ENCODE assay signal across 1 cellular context in the genomic region with DNA sequence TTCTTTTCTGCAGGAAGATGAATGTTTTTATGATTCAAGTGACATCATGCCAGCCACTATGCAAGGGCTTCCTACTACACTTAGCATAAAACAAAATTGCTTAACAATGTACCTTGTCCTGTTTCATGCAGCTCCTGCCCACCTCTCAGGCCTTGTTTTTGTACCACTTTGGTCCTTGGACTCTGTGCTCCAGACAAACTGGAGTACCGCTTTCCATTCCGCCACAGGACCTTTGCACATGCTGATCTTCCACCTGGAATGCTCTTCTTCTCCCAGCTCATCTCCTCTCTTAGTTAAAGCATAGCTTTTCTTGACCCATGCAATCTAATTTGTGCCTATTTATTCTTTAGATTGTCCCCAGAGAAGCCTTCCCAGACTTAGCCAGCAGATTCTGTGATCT.
TF ChIP-seq lines count a peak whose summit lies in the region.

No MANE protein-coding gene starts in this region.

TF ChIP-seq in HepG2, 621 proteins besides CTCF, POLR2A, EP300 and RAD21 (continued from another document and continues in another):
- TF ChIP-seq, protein P1, sequence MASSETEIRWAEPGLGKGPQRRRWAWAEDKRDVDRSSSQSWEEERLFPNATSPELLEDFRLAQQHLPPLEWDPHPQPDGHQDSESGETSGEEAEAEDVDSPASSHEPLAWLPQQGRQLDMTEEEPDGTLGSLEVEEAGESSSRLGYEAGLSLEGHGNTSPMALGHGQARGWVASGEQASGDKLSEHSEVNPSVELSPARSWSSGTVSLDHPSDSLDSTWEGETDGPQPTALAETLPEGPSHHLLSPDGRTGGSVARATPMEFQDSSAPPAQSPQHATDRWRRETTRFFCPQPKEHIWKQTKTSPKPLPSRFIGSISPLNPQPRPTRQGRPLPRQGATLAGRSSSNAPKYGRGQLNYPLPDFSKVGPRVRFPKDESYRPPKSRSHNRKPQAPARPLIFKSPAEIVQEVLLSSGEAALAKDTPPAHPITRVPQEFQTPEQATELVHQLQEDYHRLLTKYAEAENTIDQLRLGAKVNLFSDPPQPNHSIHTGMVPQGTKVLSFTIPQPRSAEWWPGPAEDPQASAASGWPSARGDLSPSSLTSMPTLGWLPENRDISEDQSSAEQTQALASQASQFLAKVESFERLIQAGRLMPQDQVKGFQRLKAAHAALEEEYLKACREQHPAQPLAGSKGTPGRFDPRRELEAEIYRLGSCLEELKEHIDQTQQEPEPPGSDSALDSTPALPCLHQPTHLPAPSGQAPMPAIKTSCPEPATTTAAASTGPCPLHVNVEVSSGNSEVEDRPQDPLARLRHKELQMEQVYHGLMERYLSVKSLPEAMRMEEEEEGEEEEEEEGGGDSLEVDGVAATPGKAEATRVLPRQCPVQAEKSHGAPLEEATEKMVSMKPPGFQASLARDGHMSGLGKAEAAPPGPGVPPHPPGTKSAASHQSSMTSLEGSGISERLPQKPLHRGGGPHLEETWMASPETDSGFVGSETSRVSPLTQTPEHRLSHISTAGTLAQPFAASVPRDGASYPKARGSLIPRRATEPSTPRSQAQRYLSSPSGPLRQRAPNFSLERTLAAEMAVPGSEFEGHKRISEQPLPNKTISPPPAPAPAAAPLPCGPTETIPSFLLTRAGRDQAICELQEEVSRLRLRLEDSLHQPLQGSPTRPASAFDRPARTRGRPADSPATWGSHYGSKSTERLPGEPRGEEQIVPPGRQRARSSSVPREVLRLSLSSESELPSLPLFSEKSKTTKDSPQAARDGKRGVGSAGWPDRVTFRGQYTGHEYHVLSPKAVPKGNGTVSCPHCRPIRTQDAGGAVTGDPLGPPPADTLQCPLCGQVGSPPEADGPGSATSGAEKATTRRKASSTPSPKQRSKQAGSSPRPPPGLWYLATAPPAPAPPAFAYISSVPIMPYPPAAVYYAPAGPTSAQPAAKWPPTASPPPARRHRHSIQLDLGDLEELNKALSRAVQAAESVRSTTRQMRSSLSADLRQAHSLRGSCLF (CRISPR knock-in tag; IDR thresholded peaks at IDR 0.05; ENCODE audit: borderline replicate concordance) = no peak
- TF ChIP-seq, protein P2, sequence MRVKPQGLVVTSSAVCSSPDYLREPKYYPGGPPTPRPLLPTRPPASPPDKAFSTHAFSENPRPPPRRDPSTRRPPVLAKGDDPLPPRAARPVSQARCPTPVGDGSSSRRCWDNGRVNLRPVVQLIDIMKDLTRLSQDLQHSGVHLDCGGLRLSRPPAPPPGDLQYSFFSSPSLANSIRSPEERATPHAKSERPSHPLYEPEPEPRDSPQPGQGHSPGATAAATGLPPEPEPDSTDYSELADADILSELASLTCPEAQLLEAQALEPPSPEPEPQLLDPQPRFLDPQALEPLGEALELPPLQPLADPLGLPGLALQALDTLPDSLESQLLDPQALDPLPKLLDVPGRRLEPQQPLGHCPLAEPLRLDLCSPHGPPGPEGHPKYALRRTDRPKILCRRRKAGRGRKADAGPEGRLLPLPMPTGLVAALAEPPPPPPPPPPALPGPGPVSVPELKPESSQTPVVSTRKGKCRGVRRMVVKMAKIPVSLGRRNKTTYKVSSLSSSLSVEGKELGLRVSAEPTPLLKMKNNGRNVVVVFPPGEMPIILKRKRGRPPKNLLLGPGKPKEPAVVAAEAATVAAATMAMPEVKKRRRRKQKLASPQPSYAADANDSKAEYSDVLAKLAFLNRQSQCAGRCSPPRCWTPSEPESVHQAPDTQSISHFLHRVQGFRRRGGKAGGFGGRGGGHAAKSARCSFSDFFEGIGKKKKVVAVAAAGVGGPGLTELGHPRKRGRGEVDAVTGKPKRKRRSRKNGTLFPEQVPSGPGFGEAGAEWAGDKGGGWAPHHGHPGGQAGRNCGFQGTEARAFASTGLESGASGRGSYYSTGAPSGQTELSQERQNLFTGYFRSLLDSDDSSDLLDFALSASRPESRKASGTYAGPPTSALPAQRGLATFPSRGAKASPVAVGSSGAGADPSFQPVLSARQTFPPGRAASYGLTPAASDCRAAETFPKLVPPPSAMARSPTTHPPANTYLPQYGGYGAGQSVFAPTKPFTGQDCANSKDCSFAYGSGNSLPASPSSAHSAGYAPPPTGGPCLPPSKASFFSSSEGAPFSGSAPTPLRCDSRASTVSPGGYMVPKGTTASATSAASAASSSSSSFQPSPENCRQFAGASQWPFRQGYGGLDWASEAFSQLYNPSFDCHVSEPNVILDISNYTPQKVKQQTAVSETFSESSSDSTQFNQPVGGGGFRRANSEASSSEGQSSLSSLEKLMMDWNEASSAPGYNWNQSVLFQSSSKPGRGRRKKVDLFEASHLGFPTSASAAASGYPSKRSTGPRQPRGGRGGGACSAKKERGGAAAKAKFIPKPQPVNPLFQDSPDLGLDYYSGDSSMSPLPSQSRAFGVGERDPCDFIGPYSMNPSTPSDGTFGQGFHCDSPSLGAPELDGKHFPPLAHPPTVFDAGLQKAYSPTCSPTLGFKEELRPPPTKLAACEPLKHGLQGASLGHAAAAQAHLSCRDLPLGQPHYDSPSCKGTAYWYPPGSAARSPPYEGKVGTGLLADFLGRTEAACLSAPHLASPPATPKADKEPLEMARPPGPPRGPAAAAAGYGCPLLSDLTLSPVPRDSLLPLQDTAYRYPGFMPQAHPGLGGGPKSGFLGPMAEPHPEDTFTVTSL (CRISPR knock-in tag; IDR thresholded peaks at IDR 0.05; ENCODE audit: borderline replicate concordance) = 0 out of 2 replicates have a peak, but pooled peaks have one; percentile 18
- TF ChIP-seq, protein P3, sequence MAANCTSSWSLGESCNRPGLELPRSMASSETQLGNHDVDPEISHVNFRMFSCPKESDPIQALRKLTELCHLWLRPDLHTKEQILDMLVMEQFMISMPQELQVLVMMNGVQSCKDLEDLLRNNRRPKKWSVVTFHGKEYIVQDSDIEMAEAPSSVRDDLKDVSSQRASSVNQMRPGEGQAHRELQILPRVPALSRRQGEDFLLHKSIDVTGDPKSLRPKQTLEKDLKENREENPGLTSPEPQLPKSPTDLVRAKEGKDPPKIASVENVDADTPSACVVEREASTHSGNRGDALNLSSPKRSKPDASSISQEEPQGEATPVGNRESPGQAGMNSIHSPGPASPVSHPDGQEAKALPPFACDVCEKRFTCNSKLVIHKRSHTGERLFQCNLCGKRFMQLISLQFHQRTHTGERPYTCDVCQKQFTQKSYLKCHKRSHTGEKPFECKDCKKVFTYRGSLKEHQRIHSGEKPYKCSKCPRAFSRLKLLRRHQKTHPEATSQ (CRISPR knock-in tag; IDR thresholded peaks at IDR 0.05; ENCODE audit: borderline replicate concordance) = no peak
- TF ChIP-seq ZBTB20 (CRISPR knock-in tag; IDR thresholded peaks at IDR 0.05; ENCODE audit: borderline replicate concordance, low read depth) = no peak
- TF ChIP-seq, protein P4, sequence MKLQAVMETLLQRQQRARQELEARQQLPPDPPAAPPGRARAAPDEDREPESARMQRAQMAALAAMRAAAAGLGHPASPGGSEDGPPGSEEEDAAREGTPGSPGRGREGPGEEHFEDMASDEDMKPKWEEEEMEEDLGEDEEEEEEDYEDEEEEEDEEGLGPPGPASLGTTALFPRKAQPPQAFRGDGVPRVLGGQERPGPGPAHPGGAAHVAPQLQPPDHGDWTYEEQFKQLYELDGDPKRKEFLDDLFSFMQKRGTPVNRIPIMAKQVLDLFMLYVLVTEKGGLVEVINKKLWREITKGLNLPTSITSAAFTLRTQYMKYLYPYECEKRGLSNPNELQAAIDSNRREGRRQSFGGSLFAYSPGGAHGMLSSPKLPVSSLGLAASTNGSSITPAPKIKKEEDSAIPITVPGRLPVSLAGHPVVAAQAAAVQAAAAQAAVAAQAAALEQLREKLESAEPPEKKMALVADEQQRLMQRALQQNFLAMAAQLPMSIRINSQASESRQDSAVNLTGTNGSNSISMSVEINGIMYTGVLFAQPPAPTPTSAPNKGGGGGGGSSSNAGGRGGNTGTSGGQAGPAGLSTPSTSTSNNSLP (IDR thresholded peaks at IDR 0.05; ENCODE audit: low read depth, low read length) = no peak
- TF ChIP-seq ZFP62 (CRISPR knock-in tag; IDR thresholded peaks at IDR 0.05) = no peak
- peak; percentile 85 for TF ChIP-seq RCOR2 (CRISPR knock-in tag; IDR thresholded peaks at IDR 0.05)
- no peak for TF ChIP-seq ZNF879 (CRISPR knock-in tag; IDR thresholded peaks at IDR 0.05)
- TF ChIP-seq, protein P5, sequence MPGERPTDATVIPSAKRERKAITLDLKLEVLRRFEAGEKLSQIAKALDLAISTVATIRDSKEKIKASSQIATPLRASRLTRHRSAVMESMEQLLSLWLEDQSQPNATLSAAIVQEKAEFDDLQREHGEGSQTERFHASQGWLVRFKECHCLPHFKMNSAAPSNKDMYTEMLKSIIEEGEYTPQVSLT (CRISPR knock-in tag; IDR thresholded peaks at IDR 0.05; ENCODE audit: borderline replicate concordance, low read depth) = no peak
- peak; percentile 87 for TF ChIP-seq KDM1A (CRISPR knock-in tag; IDR thresholded peaks at IDR 0.05)
- 0 out of 2 replicates have a peak, but pooled peaks have one; percentile 25 for TF ChIP-seq ZNF629 (CRISPR knock-in tag; conservative IDR thresholded peaks at IDR 0.05)
- TF ChIP-seq ZNF788 (CRISPR knock-in tag; IDR thresholded peaks at IDR 0.05; ENCODE audit: borderline replicate concordance) = no peak
- no peak for TF ChIP-seq DR1 (CRISPR knock-in tag; IDR thresholded peaks at IDR 0.05)
- TF ChIP-seq HNF4A (CRISPR knock-in tag; IDR thresholded peaks at IDR 0.05) = peak; percentile 98
- TF ChIP-seq STAT5B (CRISPR knock-in tag; IDR thresholded peaks at IDR 0.05) = no peak
- no peak for TF ChIP-seq ATM (IDR thresholded peaks at IDR 0.05; ENCODE audit: borderline replicate concordance)
- TF ChIP-seq ESRRA (CRISPR knock-in tag; IDR thresholded peaks at IDR 0.05; ENCODE audit: low read depth) = peak; percentile 47; the same call in 1 of the 2 replicates
- TF ChIP-seq SOX5 (CRISPR knock-in tag; IDR thresholded peaks at IDR 0.05; ENCODE audit: borderline replicate concordance) = peak; percentile 32; the same call in 1 of the 2 replicates
- 0 out of 2 replicates have a peak, but pooled peaks have one; percentile 30 for TF ChIP-seq HOXA3 (CRISPR knock-in tag; IDR thresholded peaks at IDR 0.05)
- TF ChIP-seq RELA (CRISPR knock-in tag; IDR thresholded peaks at IDR 0.05) = no peak
- TF ChIP-seq, protein P6, sequence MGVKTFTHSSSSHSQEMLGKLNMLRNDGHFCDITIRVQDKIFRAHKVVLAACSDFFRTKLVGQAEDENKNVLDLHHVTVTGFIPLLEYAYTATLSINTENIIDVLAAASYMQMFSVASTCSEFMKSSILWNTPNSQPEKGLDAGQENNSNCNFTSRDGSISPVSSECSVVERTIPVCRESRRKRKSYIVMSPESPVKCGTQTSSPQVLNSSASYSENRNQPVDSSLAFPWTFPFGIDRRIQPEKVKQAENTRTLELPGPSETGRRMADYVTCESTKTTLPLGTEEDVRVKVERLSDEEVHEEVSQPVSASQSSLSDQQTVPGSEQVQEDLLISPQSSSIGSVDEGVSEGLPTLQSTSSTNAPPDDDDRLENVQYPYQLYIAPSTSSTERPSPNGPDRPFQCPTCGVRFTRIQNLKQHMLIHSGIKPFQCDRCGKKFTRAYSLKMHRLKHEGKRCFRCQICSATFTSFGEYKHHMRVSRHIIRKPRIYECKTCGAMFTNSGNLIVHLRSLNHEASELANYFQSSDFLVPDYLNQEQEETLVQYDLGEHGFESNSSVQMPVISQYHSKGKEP (CRISPR knock-in tag; IDR thresholded peaks at IDR 0.05) = no peak
- no peak for TF ChIP-seq NFE2L1 (CRISPR knock-in tag; IDR thresholded peaks at IDR 0.05; ENCODE audit: borderline replicate concordance)
- no peak for TF ChIP-seq SOX6 (IDR thresholded peaks at IDR 0.05)
- peak; percentile 53 for TF ChIP-seq SOX6 (CRISPR knock-in tag; IDR thresholded peaks at IDR 0.05)
- TF ChIP-seq FOXK2 (IDR thresholded peaks at IDR 0.05) = no peak
- TF ChIP-seq, protein P7, sequence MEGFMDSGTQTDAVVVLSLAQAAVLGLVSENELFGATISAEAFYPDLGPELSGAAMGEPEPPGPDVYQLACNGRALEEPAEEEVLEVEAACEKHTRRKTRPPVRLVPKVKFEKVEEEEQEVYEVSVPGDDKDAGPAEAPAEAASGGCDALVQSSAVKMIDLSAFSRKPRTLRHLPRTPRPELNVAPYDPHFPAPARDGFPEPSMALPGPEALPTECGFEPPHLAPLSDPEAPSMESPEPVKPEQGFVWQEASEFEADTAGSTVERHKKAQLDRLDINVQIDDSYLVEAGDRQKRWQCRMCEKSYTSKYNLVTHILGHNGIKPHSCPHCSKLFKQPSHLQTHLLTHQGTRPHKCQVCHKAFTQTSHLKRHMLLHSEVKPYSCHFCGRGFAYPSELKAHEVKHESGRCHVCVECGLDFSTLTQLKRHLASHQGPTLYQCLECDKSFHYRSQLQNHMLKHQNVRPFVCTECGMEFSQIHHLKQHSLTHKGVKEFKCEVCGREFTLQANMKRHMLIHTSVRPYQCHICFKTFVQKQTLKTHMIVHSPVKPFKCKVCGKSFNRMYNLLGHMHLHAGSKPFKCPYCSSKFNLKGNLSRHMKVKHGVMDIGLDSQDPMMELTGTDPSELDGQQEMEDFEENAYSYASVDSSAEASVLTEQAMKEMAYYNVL (CRISPR knock-in tag; IDR thresholded peaks at IDR 0.05; ENCODE audit: borderline replicate concordance) = peak; percentile 40; the same call in 1 of the 2 replicates
- peak; percentile 68; the same call in 1 of the 2 replicates for TF ChIP-seq NCOR1 (IDR thresholded peaks at IDR 0.05; ENCODE audit: borderline replicate concordance, low read length)
- no peak for TF ChIP-seq IRX3 (CRISPR knock-in tag; IDR thresholded peaks at IDR 0.05; ENCODE audit: borderline replicate concordance, low read depth)
- TF ChIP-seq ZNF24 (IDR thresholded peaks at IDR 0.05) = no peak
- TF ChIP-seq, protein P8, sequence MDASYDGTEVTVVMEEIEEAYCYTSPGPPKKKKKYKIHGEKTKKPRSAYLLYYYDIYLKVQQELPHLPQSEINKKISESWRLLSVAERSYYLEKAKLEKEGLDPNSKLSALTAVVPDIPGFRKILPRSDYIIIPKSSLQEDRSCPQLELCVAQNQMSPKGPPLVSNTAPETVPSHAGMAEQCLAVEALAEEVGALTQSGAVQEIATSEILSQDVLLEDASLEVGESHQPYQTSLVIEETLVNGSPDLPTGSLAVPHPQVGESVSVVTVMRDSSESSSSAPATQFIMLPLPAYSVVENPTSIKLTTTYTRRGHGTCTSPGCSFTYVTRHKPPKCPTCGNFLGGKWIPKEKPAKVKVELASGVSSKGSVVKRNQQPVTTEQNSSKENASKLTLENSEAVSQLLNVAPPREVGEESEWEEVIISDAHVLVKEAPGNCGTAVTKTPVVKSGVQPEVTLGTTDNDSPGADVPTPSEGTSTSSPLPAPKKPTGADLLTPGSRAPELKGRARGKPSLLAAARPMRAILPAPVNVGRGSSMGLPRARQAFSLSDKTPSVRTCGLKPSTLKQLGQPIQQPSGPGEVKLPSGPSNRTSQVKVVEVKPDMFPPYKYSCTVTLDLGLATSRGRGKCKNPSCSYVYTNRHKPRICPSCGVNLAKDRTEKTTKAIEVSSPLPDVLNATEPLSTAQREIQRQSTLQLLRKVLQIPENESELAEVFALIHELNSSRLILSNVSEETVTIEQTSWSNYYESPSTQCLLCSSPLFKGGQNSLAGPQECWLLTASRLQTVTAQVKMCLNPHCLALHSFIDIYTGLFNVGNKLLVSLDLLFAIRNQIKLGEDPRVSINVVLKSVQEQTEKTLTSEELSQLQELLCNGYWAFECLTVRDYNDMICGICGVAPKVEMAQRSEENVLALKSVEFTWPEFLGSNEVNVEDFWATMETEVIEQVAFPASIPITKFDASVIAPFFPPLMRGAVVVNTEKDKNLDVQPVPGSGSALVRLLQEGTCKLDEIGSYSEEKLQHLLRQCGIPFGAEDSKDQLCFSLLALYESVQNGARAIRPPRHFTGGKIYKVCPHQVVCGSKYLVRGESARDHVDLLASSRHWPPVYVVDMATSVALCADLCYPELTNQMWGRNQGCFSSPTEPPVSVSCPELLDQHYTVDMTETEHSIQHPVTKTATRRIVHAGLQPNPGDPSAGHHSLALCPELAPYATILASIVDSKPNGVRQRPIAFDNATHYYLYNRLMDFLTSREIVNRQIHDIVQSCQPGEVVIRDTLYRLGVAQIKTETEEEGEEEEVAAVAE (CRISPR knock-in tag; IDR thresholded peaks at IDR 0.05; ENCODE audit: borderline replicate concordance) = no peak
- no peak for TF ChIP-seq NONO (IDR thresholded peaks at IDR 0.05)
- 0 out of 2 replicates have a peak, but pooled peaks have one; percentile 26 for TF ChIP-seq NONO (CRISPR knock-in tag; conservative IDR thresholded peaks at IDR 0.05)
- no peak for TF ChIP-seq CCAR2 (optimal IDR thresholded peaks at IDR 0.05; ENCODE audit: low read depth, low read length)
- 0 out of 2 replicates have a peak, but pooled peaks have one; percentile 23 for TF ChIP-seq EHMT2 (IDR thresholded peaks at IDR 0.05; ENCODE audit: borderline replicate concordance, low read depth, low read length)
